8 cellular contexts compared by ENCODE assay signal in the genomic region with DNA sequence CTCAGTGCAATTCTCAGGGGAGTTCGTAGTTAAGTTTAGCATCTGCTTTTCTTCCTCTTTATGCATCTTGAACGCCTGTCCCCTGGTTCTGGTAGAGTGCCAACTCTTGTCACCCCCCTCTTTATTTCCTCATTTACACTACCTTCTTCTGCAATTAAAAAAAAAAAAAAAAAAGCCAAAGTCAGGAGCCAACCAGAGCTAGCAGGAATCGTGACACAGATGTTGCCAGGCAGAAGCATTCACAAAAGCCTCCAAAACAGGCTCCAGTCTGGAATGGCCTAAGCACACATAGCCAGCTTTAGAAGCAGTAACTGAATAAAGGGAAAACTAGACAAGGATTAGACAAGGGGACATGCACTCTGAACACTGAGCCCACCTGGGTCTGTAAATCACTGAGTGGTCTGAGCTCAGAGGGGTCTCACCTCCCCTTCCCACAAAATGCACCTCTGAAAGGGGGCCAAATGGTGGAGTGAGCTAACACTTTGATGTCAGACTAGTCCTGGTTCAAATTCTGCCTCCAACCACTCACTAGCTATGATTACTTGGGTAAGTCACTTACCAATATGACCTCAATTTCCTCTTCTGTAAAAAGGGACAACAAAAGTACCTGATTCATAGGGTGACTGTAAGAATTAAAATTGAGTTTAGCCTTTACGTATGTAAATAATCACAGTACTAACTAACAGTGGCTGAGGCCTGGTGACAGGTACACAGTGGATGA. TPM values are rescaled to one million over a fixed set of nuclear protein-coding genes. Genes with fewer than 3 reads are reported as not detected.
A peak's percentile ranks its signal among the peaks of the same experiment; 100 is the strongest.
DNase-seq lines count a peak whose midpoint lies in the region; ATAC-seq and TF ChIP-seq lines count a peak whose summit lies in the region.
"Had no signal": no experiment of that assay in that cellular context is flagged by ENCODE, and none has a peak within 500 bp of the region (broad histone marks: within the 10 kb centered on the region; RNA-seq: fewer than 3 reads in every experiment).

No MANE protein-coding gene starts in this region.

- peak overlapping the region; percentile 74 for H3K4me3 ChIP-seq in GM12865 (ENCODE audit: low read depth, low read length)
- H3K4me3 ChIP-seq in mammary epithelial cell (replicated peaks in 1 of 3; ENCODE audit: insufficient read depth in 1 of 3, low read depth in 2 of 3, low read length in 3 of 3) = no peak overlapping the region

- 27% methylated on average over 3 of the region's 4 CpGs for WGBS in mammary epithelial cell (ENCODE audit: low coverage, missing lambda C conversion rate)

- H3K4me1 ChIP-seq in mammary epithelial cell (ENCODE audit: insufficient read depth, low read length) = no peaks in the 10 kb centered on the region

- in situ Hi-C loops in mammary epithelial cell (cut with MboI; ENCODE audit: low sequenced_read_pairs in 2 of 2) = no loop called here

- H3K79me2 ChIP-seq in mammary epithelial cell (ENCODE audit: insufficient read depth, low read length) = no peaks in the 10 kb centered on the region

- H2AFZ ChIP-seq in mammary epithelial cell (ENCODE audit: low read depth, low read length) = no peak overlapping the region

- no peaks in the 10 kb centered on the region for H3K27me3 ChIP-seq in mammary epithelial cell (ENCODE audit: insufficient read depth, low read length)

- CTCF ChIA-PET in mammary epithelial cell (lab: Charles Lee; ENCODE audit: low non-redundant PET) = no interaction called here

- H3K27ac ChIP-seq in mammary epithelial cell (ENCODE audit: insufficient read depth, low read depth, low read length) = no peak overlapping the region

- TF ChIP-seq CTCF in GM12865 (IDR thresholded peaks at IDR 0.05; ENCODE audit: insufficient read depth, low read depth, low read length, missing control alignments) (no peak), mammary epithelial cell (conservative IDR thresholded peaks at IDR 0.05 in 1 of 2, IDR thresholded peaks at IDR 0.05 in 1 of 2; ENCODE audit: extremely low read depth in 1 of 2, insufficient read depth in 1 of 2, low read depth in 1 of 2, low read length in 2 of 2) (no peak)

- peak; percentile 81 for DNase-seq in GM12865 (ENCODE audit: low read depth)
- DNase-seq in NCI-H1092 (lab: John Stamatoyannopoulos, UW) = peak; percentile 40
- DNase-seq in T follicular helper cell (ENCODE audit: low read depth) = peak; percentile 43
- peak; percentile 62 for DNase-seq in mammary epithelial cell
- DNase-seq in inferior parietal cortex (ENCODE audit: extremely low spot score) = peak; percentile 84
- DNase-seq in stimulated activated CD4-positive, alpha-beta T cell treated with anti-CD3 and anti-CD28 coated beads, Interleukin-12 subunit alpha, Interleukin-12 subunit beta, amount 100 ng/mL, for 48 hours (ENCODE audit: low read depth in 2 of 3, low spot score in 1 of 3) = peak; percentile 25 to 29 (median 27)

- dilution Hi-C loops in mammary epithelial cell (cut with HindIII; ENCODE audit: low sequenced_read_pairs) = no loop called here

- no peaks in the 10 kb centered on the region for H4K20me1 ChIP-seq in mammary epithelial cell (ENCODE audit: insufficient read depth, low read length)

- H3K9me3 ChIP-seq in mammary epithelial cell (replicated peaks; ENCODE audit: insufficient read depth, low read length) = no peaks in the 10 kb centered on the region

- H3K9ac ChIP-seq in mammary epithelial cell (ENCODE audit: insufficient read depth, low read length) = no peak overlapping the region

- no peaks in the 10 kb centered on the region for H3K36me3 ChIP-seq in mammary epithelial cell (ENCODE audit: insufficient read depth, low read length)

- intact Hi-C loops in mammary epithelial cell (cut with micrococcal nuclease) = no loop called here

- no TSS peak for BruUV-seq in mammary epithelial cell (replicated peaks; lab: Mats Ljungman, UMichigan)

- no peak overlapping the region for H3K4me2 ChIP-seq in mammary epithelial cell (ENCODE audit: insufficient read depth, low read depth, low read length)

- no peak for ATAC-seq in HG03097 (IDR thresholded peaks at IDR 0.05; ENCODE audit: low FRiP score, unreplicated experiment)

RNA-seq across cellular contexts. Expression of a gene that starts 2.0 kb away (rescaled TPM):
- total RNA-seq in mammary epithelial cell = 1 to 10 TPM; 6.8 to 9.7 TPM
- 7.4 TPM for polyA plus RNA-seq in mammary epithelial cell
- 22.1 TPM for polyA minus RNA-seq in mammary epithelial cell
- polyA plus RNA-seq: neural cell had no signal

RNA-seq across cellular contexts. Expression of a gene that starts 38.9 kb away (rescaled TPM):
- 1,000 to 10,000 TPM; 1,819 to 2,158 TPM for total RNA-seq in mammary epithelial cell
- 6,134 TPM for polyA plus RNA-seq in mammary epithelial cell
- 1,433 TPM for polyA minus RNA-seq in mammary epithelial cell

RNA-seq across cellular contexts. Expression of a gene that starts 53.2 kb away (rescaled TPM):
- 10 to 100 TPM; 17.7 to 70.4 TPM for total RNA-seq in mammary epithelial cell
- polyA plus RNA-seq in mammary epithelial cell = 34.8 TPM
- 44.3 TPM for polyA minus RNA-seq in mammary epithelial cell

Comparison
In these comparisons a context has a peak if more than half of its experiments do, and no peak if none do; other contexts are left out.
1. DNase-seq: peak in every context shown above with its lines; median percentile 84 in inferior parietal cortex; 81 in GM12865; 62 in mammary epithelial cell; 43 in T follicular helper cell; 40 in NCI-H1092; 27 in stimulated activated CD4-positive, alpha-beta T cell treated with anti-CD3 and anti-CD28 coated beads, Interleukin-12 subunit alpha, Interleukin-12 subunit beta, amount 100 ng/mL, for 48 hours.